Comparison of ENCODE assay signal across 8 cellular contexts in genomic region chr5:157143127-157143959, GRCh38. TPM values are rescaled to one million over a fixed set of nuclear protein-coding genes. Genes with fewer than 3 reads are reported as not detected.
A peak's percentile ranks its signal among the peaks of the same experiment; 100 is the strongest.
DNase-seq lines count a peak whose midpoint lies in the region; ATAC-seq, FAIRE-seq and TF ChIP-seq lines count a peak whose summit lies in the region.

No MANE protein-coding gene starts in this region.

- H3K9ac ChIP-seq in H1 (replicated peaks in 1 of 4; ENCODE audit: extremely low read depth in 1 of 4, low read depth in 3 of 4, low read length in 3 of 4), result no peak overlapping the region

- 0 out of 2 replicates have a peak, but pooled peaks cover 3% of the 10 kb centered on the region for H3K23me2 ChIP-seq in H1 (ENCODE audit: low read depth, low read length)

- in situ Hi-C loops in ACHN (cut with HindIII; ENCODE audit: low pct_ligation_motif_present, low pct_unique_long_range_greater_than_20kb, low sequenced_read_pairs), result no loop called here

- no peak for TF ChIP-seq CTCF in H1 (IDR thresholded peaks at IDR 0.05; ENCODE audit: control extremely low read depth in 1 of 3, insufficient read depth in 1 of 3, low read depth in 1 of 3, low read length in 3 of 3)

- H3K4ac ChIP-seq in H1 (replicated peaks; ENCODE audit: insufficient read length, low read depth, low read length), result no peak overlapping the region

- peak overlapping the region; percentile 56 to 57 for H3K4me2 ChIP-seq in H1 (ENCODE audit: insufficient read depth in 1 of 2, low read depth in 2 of 2, low read length in 2 of 2)

- peaks cover 0 to 10% (median 0%) of the 10 kb centered on the region in 4 experiments; a peak in 2 of 8 replicates for H3K36me3 ChIP-seq in H1 (ENCODE audit: control insufficient read depth in 2 of 4, insufficient read depth in 4 of 4, low read length in 3 of 4)

- H3K14ac ChIP-seq in H1 (ENCODE audit: insufficient read length), result no peak overlapping the region

- WGBS in H1 (ENCODE audit: extremely low coverage in 1 of 2, insufficient coverage in 1 of 2, insufficient read length in 1 of 2, insufficient replicate concordance in 2 of 2, low coverage in 1 of 2, low lambda C conversion rate in 2 of 2, missing lambda C conversion rate in 1 of 2), 2 experiments, result 71% methylated on average over 33 of the region's 33 CpGs; no CpG with 5 or more reads in 1 of the 2 experiments

- no peaks in the 10 kb centered on the region for H4K20me1 ChIP-seq in H1 (replicated peaks in 1 of 2; ENCODE audit: control insufficient read depth in 1 of 2, insufficient read depth in 2 of 2, low read length in 2 of 2)

- no peak overlapping the region for H3K56ac ChIP-seq in H1 (replicated peaks; ENCODE audit: insufficient read length, low read depth, low read length)

- H3K79me1 ChIP-seq in H1 (ENCODE audit: low read depth, low read length), result peaks cover 6% of the 10 kb centered on the region; the same call in 1 of the 2 replicates

- ATAC-seq in GM18499 (IDR thresholded peaks at IDR 0.05; ENCODE audit: insufficient read depth, unreplicated experiment), result peak; percentile 27
- peak; percentile 42 for ATAC-seq in HG02938 (IDR thresholded peaks at IDR 0.05; ENCODE audit: unreplicated experiment)

- no peak overlapping the region for H2AK5ac ChIP-seq in H1 (ENCODE audit: low read depth, low read length)

- no peak overlapping the region for H2BK20ac ChIP-seq in H1 (ENCODE audit: low read length)

- H3K23ac ChIP-seq in H1 (ENCODE audit: insufficient read length), result no peak overlapping the region

- POLR2A ChIA-PET in H1 (lab: Charles Lee; ENCODE audit: partially characterized antibody), result interaction anchor here (0.6 to 1.4 kb wide), 5 partner anchors 11 to 223 kb away, joined by 3 to 9 read pairs (median 3); no protein-coding TSS in a partner anchor

- H2AFZ ChIP-seq in H1 (ENCODE audit: low read length), result peak overlapping the region; percentile 61

- H2BK5ac ChIP-seq in H1 (ENCODE audit: low read depth, low read length), result no peak overlapping the region

- H2BK120ac ChIP-seq in H1 (replicated peaks; ENCODE audit: low read depth, low read length), result no peak overlapping the region

- no peaks in the 10 kb centered on the region for H3K9me3 ChIP-seq in H1 (ENCODE audit: insufficient read depth in 2 of 2, low read depth in 1 of 2, low read length in 1 of 2)
- no peaks in the 10 kb centered on the region for H3K9me3 ChIP-seq in mononuclear cell (ENCODE audit: low read depth, low read length)

- no peak overlapping the region for H2BK15ac ChIP-seq in H1 (ENCODE audit: low read length)

- FAIRE-seq in H1 (lab: Jason Lieb, UNC), result no peak

- H4K5ac ChIP-seq in H1 (ENCODE audit: insufficient read length, low read depth, low read length), result peak overlapping the region; percentile 69

- no peaks in the 10 kb centered on the region for H3K4me1 ChIP-seq in H1 (replicated peaks in 1 of 4; ENCODE audit: control insufficient read depth in 3 of 4, insufficient read depth in 4 of 4, low read length in 3 of 4)
- H3K4me1 ChIP-seq in mononuclear cell (ENCODE audit: insufficient read depth, low read length), result peaks cover 22% of the 10 kb centered on the region

- H2BK12ac ChIP-seq in H1 (ENCODE audit: low read depth, low read length), result no peak overlapping the region

- DNase-seq in ACHN (peak; percentile 23), NCI-H2227 treated with DMSO at 0.1 percent for 48 hours (lab: John Stamatoyannopoulos, UW) (peak; percentile 93), H1 (ENCODE audit: low read depth in 1 of 2, low spot score in 2 of 2) (no peak), substantia nigra (lab: John Stamatoyannopoulos, UW) (peak in 37 of 49 donors; percentile 5 to 72 (median 35))
- DNase-seq in activated CD4-positive, alpha-beta T cell treated with anti-CD3 and anti-CD28 coated beads, Interleukin-2, amount 50 U/mL, for 1 hour, result peak; percentile 37

- H4K91ac ChIP-seq in H1 (replicated peaks; ENCODE audit: insufficient read length, low read length), result peak overlapping the region; percentile 34

- H3K27me3 ChIP-seq in H1 (replicated peaks in 1 of 4; ENCODE audit: control insufficient read depth in 3 of 4, extremely low read depth in 1 of 4, insufficient read depth in 3 of 4, low read length in 3 of 4) (no peaks in the 10 kb centered on the region), mononuclear cell (ENCODE audit: insufficient read depth, low read length) (no peaks in the 10 kb centered on the region)

- no peak for TF ChIP-seq RAD21 in H1 (IDR thresholded peaks at IDR 0.05 in 1 of 2, conservative IDR thresholded peaks at IDR 0.05 in 1 of 2; ENCODE audit: low read depth in 2 of 2, low read length in 2 of 2)

- H3K79me2 ChIP-seq in H1 (ENCODE audit: control insufficient read depth in 1 of 2, insufficient read depth in 2 of 2, low read length in 2 of 2), result peaks cover 0 to 27% of the 10 kb centered on the region in 2 experiments; a peak in 2 of 4 replicates

- H4K8ac ChIP-seq in H1 (ENCODE audit: extremely low read depth, insufficient read depth, low read length), result no peak overlapping the region

- no peak for TF ChIP-seq POLR2A in H1 (IDR thresholded peaks at IDR 0.05; ENCODE audit: control extremely low read depth in 1 of 2, low read depth in 2 of 2, low read length in 2 of 2)

- CTCF ChIA-PET in H1 (lab: Charles Lee; ENCODE audit: partially characterized antibody), result interaction anchor here (0.5 to 2.7 kb wide), 3 partner anchors 12 to 635 kb away, joined by 3 to 15 read pairs (median 6); no protein-coding TSS in a partner anchor

- no peak overlapping the region for H3K18ac ChIP-seq in H1 (ENCODE audit: extremely low read depth, low read length)

- H3K4me3 ChIP-seq in H1 (ENCODE audit: extremely low read depth in 1 of 4, insufficient read depth in 2 of 4, low read depth in 3 of 4, low read length in 4 of 4) (peak overlapping the region; percentile 91 to 97 (median 92)), mononuclear cell (ENCODE audit: low read length) (peak overlapping the region; percentile 99)

- TF ChIP-seq EP300 in H1 (IDR thresholded peaks at IDR 0.05; ENCODE audit: borderline replicate concordance in 1 of 2, low read depth in 2 of 2, low read length in 2 of 2), result no peak

- H3K27ac ChIP-seq in H1 (ENCODE audit: low read depth, low read length), result no peak overlapping the region; the same call in 1 of the 2 replicates
- peak overlapping the region; percentile 63 for H3K27ac ChIP-seq in substantia nigra (ENCODE audit: low read depth, low read length, poor library complexity, severe bottlenecking)

TF ChIP-seq in H1, 55 proteins besides CTCF, POLR2A, EP300 and RAD21 (continues in another document):
- TF ChIP-seq CTBP2 (IDR thresholded peaks at IDR 0.05; ENCODE audit: borderline replicate concordance, insufficient read depth, insufficient read length, low read length) (no peak), EGR1 (IDR thresholded peaks at IDR 0.05; ENCODE audit: borderline replicate concordance, low read depth, low read length) (no peak)

RNA-seq across cellular contexts. Expression of gene MED7, which starts 0.7 kb away (rescaled TPM):
- 8.3 and 9.5 TPM in 2 replicates for total RNA-seq in H1 (2021; fragmentation: NEBNext Ultra II Directional; extraction: Animal tissue kit (Norgen Biotek cat#: 25700))
- polyA plus RNA-seq in H1 (2011; rRNA removed), result 3.3 and 6.9 TPM in 2 replicates
- 8.8 TPM for polyA plus RNA-seq in H1 (2011; cell fraction: cytosol; rRNA removed)
- polyA plus RNA-seq in H1 (2011; cell fraction: nucleus; rRNA removed), result 2.8 TPM
- 8.0 to 13.5 TPM (median 8.8 TPM) in 4 replicates for polyA plus RNA-seq in H1 (2012, experiment 1 of 2)
- 3.8 TPM for polyA plus RNA-seq in H1 (2012, experiment 2 of 2)
- 11.1 TPM for polyA plus RNA-seq in H1 (2013, experiment 1 of 2)
- 11.5 TPM for polyA plus RNA-seq in H1 (2013, experiment 2 of 2)
- polyA minus RNA-seq in H1 (2011; rRNA and poly(A)+ RNA removed), result 4.6 and 6.1 TPM in 2 replicates
- polyA minus RNA-seq in H1 (2011; cell fraction: cytosol; rRNA and poly(A)+ RNA removed), result 3.1 TPM
- polyA minus RNA-seq in H1 (2011; cell fraction: nucleus; rRNA and poly(A)+ RNA removed), result 8.7 TPM
- 12.0 TPM for total RNA-seq in mononuclear cell

RNA-seq across cellular contexts. Expression of gene GARIN3, which starts 22.7 kb away (rescaled TPM):
- not detected in 2 replicates for total RNA-seq in H1 (2021; fragmentation: NEBNext Ultra II Directional; extraction: Animal tissue kit (Norgen Biotek cat#: 25700))
- polyA plus RNA-seq in H1 (2011; rRNA removed), result not detected in 2 replicates
- polyA plus RNA-seq in H1 (2011; cell fraction: cytosol; rRNA removed), result not detected
- not detected for polyA plus RNA-seq in H1 (2011; cell fraction: nucleus; rRNA removed)
- not detected in 4 replicates for polyA plus RNA-seq in H1 (2012, experiment 1 of 2)
- polyA plus RNA-seq in H1 (2012, experiment 2 of 2), result not detected
- polyA plus RNA-seq in H1 (2013, experiment 1 of 2), result not detected
- not detected for polyA plus RNA-seq in H1 (2013, experiment 2 of 2)
- not detected in 2 replicates for polyA minus RNA-seq in H1 (2011; rRNA and poly(A)+ RNA removed)
- not detected for polyA minus RNA-seq in H1 (2011; cell fraction: cytosol; rRNA and poly(A)+ RNA removed)
- not detected for polyA minus RNA-seq in H1 (2011; cell fraction: nucleus; rRNA and poly(A)+ RNA removed)
- total RNA-seq in mononuclear cell, result not detected

RNA-seq across cellular contexts. Expression of gene HAVCR2, which starts 34.5 kb away (rescaled TPM):
- 0.11 TPM in 1 of 2 replicates, not detected in the other for total RNA-seq in H1 (2021; fragmentation: NEBNext Ultra II Directional; extraction: Animal tissue kit (Norgen Biotek cat#: 25700))
- polyA plus RNA-seq in H1 (2011; rRNA removed), result 0.03 and 0.06 TPM in 2 replicates
- polyA plus RNA-seq in H1 (2011; cell fraction: cytosol; rRNA removed), result 0.17 TPM
- 0.19 TPM for polyA plus RNA-seq in H1 (2011; cell fraction: nucleus; rRNA removed)
- 0.11 to 0.12 TPM in 2 of 4 replicates, not detected in the others for polyA plus RNA-seq in H1 (2012, experiment 1 of 2)
- not detected for polyA plus RNA-seq in H1 (2012, experiment 2 of 2)
- polyA plus RNA-seq in H1 (2013, experiment 1 of 2), result 0.04 TPM
- 0.11 TPM for polyA plus RNA-seq in H1 (2013, experiment 2 of 2)
- polyA minus RNA-seq in H1 (2011; rRNA and poly(A)+ RNA removed), result 0.06 and 0.34 TPM in 2 replicates
- polyA minus RNA-seq in H1 (2011; cell fraction: cytosol; rRNA and poly(A)+ RNA removed), result not detected
- polyA minus RNA-seq in H1 (2011; cell fraction: nucleus; rRNA and poly(A)+ RNA removed), result not detected
- 27.3 TPM for total RNA-seq in mononuclear cell

RNA-seq across cellular contexts. Expression of gene ITK, which starts 37.3 kb away (rescaled TPM):
- total RNA-seq in H1 (2021; fragmentation: NEBNext Ultra II Directional; extraction: Animal tissue kit (Norgen Biotek cat#: 25700)), result not detected in 2 replicates
- 0.05 TPM in 1 of 2 replicates, not detected in the other for polyA plus RNA-seq in H1 (2011; rRNA removed)
- 0.03 TPM for polyA plus RNA-seq in H1 (2011; cell fraction: cytosol; rRNA removed)
- not detected for polyA plus RNA-seq in H1 (2011; cell fraction: nucleus; rRNA removed)
- 0.04 to 0.15 TPM (median 0.07 TPM) in 3 of 4 replicates, not detected in the other for polyA plus RNA-seq in H1 (2012, experiment 1 of 2)
- polyA plus RNA-seq in H1 (2012, experiment 2 of 2), result not detected
- polyA plus RNA-seq in H1 (2013, experiment 1 of 2), result 0.02 TPM
- 0.06 TPM for polyA plus RNA-seq in H1 (2013, experiment 2 of 2)
- polyA minus RNA-seq in H1 (2011; rRNA and poly(A)+ RNA removed), result 0.10 TPM in 1 of 2 replicates, not detected in the other
- polyA minus RNA-seq in H1 (2011; cell fraction: cytosol; rRNA and poly(A)+ RNA removed), result not detected
- not detected for polyA minus RNA-seq in H1 (2011; cell fraction: nucleus; rRNA and poly(A)+ RNA removed)
- total RNA-seq in mononuclear cell, result 209 TPM

Comparison
In these comparisons a context has a peak if more than half of its experiments do, and no peak if none do; other contexts are left out.
1. DNase-seq: peak in ACHN (single experiment), NCI-H2227 treated with DMSO at 0.1 percent for 48 hours (single experiment), activated CD4-positive, alpha-beta T cell treated with anti-CD3 and anti-CD28 coated beads, Interleukin-2, amount 50 U/mL, for 1 hour (single experiment) and substantia nigra (37 of 49); none in H1 (0 of 2).
2. RNA of gene HAVCR2, which starts 34.5 kb away (total RNA-seq): 27.3 TPM in mononuclear cell (single experiment); 0.11 TPM in H1; every median in the first group is over 10 times any median in the second.